ENCODE assay signal across 8 cellular contexts in the genomic region with DNA sequence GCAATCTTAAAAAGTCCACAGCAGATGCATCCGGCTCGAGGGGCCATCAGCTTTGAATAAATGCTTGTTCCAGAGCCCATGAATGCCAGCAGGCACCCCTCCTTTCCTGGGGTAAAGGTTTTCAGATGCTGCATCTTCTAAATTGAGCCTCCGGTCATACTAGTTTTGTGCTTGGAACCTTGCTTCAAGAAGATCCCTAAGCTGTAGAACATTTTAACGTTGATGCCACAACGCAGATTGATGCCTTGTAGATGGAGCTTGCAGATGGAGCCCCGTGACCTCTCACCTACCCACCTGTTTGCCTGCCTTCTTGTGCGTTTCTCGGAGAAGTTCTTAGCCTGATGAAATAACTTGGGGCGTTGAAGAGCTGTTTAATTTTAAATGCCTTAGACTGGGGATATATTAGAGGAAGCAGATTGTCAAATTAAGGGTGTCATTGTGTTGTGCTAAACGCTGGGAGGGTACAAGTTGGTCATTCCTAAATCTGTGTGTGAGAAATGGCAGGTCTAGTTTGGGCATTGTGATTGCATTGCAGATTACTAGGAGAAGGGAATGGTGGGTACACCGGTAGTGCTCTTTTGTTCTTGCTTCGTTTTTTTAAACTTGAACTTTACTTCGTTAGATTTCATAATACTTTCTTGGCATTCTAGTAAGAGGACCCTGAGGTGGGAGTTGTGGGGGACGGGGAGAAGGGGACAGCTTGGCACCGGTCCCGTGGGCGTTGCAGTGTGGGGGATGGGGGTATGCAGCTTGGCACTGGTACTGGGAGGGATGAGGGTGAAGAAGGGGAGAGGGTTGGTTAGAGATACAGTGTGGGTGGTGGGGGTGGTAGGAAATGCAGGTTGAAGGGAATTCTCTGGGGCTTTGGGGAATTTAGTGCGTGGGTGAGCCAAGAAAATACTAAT. TPM values are rescaled to one million over a fixed set of nuclear protein-coding genes. Genes with fewer than 3 reads are reported as not detected.
DNase-seq lines count a peak whose midpoint lies in the region; ATAC-seq, FAIRE-seq and TF ChIP-seq lines count a peak whose summit lies in the region.

No MANE protein-coding gene starts in this region.

- H3K4me3 ChIP-seq in endothelial cell of umbilical vein (replicated peaks in 1 of 3; ENCODE audit: insufficient read depth in 1 of 3, low read depth in 1 of 3, low read length in 3 of 3) (peak overlapping the region; percentile 52 to 95 (median 67)), tibial artery (peak overlapping the region; percentile 67 to 97), WERI-Rb-1 (ENCODE audit: low read depth, low read length) (no peak overlapping the region)
- peak overlapping the region; percentile 74 for H3K4me3 ChIP-seq in naive thymus-derived CD4-positive, alpha-beta T cell (ENCODE audit: low read length)

- H3K27ac ChIP-seq in endothelial cell of umbilical vein (ENCODE audit: insufficient read depth, low read depth, low read length) (peak overlapping the region; percentile 99), tibial artery (peak overlapping the region; percentile 94 to 99), WERI-Rb-1 (no peak overlapping the region)
- H3K27ac ChIP-seq in naive thymus-derived CD4-positive, alpha-beta T cell (ENCODE audit: low read depth, low read length): peak overlapping the region; percentile 98

- no peaks in the 10 kb centered on the region for H4K20me1 ChIP-seq in endothelial cell of umbilical vein (replicated peaks; ENCODE audit: control insufficient read depth, extremely low read depth, insufficient read depth, low read length)

- H3K36me3 ChIP-seq in endothelial cell of umbilical vein (ENCODE audit: control insufficient read depth in 2 of 2, extremely low read depth in 1 of 2, insufficient read depth in 2 of 2, low read length in 2 of 2) (peaks cover 4 to 8% of the 10 kb centered on the region in 2 experiments), tibial artery (peaks cover 48 to 55% (median 53%) of the 10 kb centered on the region in 3 donors), WERI-Rb-1 (no peaks in the 10 kb centered on the region)
- H3K36me3 ChIP-seq in naive thymus-derived CD4-positive, alpha-beta T cell (ENCODE audit: control insufficient read depth in 2 of 3, insufficient read depth in 3 of 3, low read length in 3 of 3): peaks cover 0 to 8% (median 0%) of the 10 kb centered on the region in 3 experiments

- peak; percentile 63 for TF ChIP-seq POLR2A in endothelial cell of umbilical vein (IDR thresholded peaks at IDR 0.05; ENCODE audit: low read depth, low read length)

- no peaks in the 10 kb centered on the region for H3K9me1 ChIP-seq in endothelial cell of umbilical vein (replicated peaks; ENCODE audit: control insufficient read depth, extremely low read depth, insufficient read depth, low read length)

- H3K9ac ChIP-seq in endothelial cell of umbilical vein (replicated peaks; ENCODE audit: extremely low read depth, insufficient read depth, low read length): peak overlapping the region; percentile 98

- H3K9me3 ChIP-seq in endothelial cell of umbilical vein (replicated peaks; ENCODE audit: control insufficient read depth, insufficient read depth, low read length): no peaks in the 10 kb centered on the region
- H3K9me3 ChIP-seq in naive thymus-derived CD4-positive, alpha-beta T cell (ENCODE audit: control insufficient read depth in 2 of 3, low read length in 3 of 3): no peaks in the 10 kb centered on the region
- H3K9me3 ChIP-seq in tibial artery: no peaks in the 10 kb centered on the region
- peaks cover 4% of the 10 kb centered on the region for H3K9me3 ChIP-seq in WERI-Rb-1 (ENCODE audit: severe bottlenecking)

- CTCF ChIA-PET in endothelial cell of umbilical vein (lab: Charles Lee): interaction anchor here (0.7 to 1.2 kb wide), 2 partner anchors 9 to 75 kb away, joined by 3 read pairs; a partner anchor contains a TSS
- CTCF ChIA-PET in naive thymus-derived CD4-positive, alpha-beta T cell (lab: Charles Lee): interaction anchor here (0.9 to 4.7 kb wide), 9 partner anchors 8 to 86 kb away, joined by 3 to 42 read pairs (median 5); a partner anchor contains a TSS

- intact Hi-C loops in endothelial cell of umbilical vein (cut with micrococcal nuclease) (no loop called here), tibial artery (cut with DNase I; ENCODE audit: low total_unique reads) (loop anchor here (5.0 kb wide), 1 partner anchor 48 kb away; no protein-coding TSS in a partner anchor)
- intact Hi-C loops in naive thymus-derived CD4-positive, alpha-beta T cell (cut with micrococcal nuclease): loop anchor here in 1 of 2 donors (1.0 to 10.0 kb wide), 5 partner anchors 7 to 1193 kb away; a partner anchor contains a TSS

- H3K4me3 Mint-ChIP-seq in naive thymus-derived CD4-positive, alpha-beta T cell: peak overlapping the region; percentile 92 to 100 (median 97)

- peaks cover 0 to 17% (median 0%) of the 10 kb centered on the region in 11 donors for H3K9me3 Mint-ChIP-seq in naive thymus-derived CD4-positive, alpha-beta T cell

- H3K79me2 ChIP-seq in endothelial cell of umbilical vein (ENCODE audit: control insufficient read depth, insufficient read depth, low read length): peaks cover 79% of the 10 kb centered on the region

- H3K36me3 Mint-ChIP-seq in naive thymus-derived CD4-positive, alpha-beta T cell: peaks cover 5 to 59% (median 24%) of the 10 kb centered on the region in 5 donors

- H3K27ac Mint-ChIP-seq in naive thymus-derived CD4-positive, alpha-beta T cell: peak overlapping the region; percentile 97 to 100 (median 99)

- H3K27me3 Mint-ChIP-seq in naive thymus-derived CD4-positive, alpha-beta T cell: peaks cover 0 to 32% (median 0%) of the 10 kb centered on the region in 5 donors

- peak overlapping the region; percentile 91 for H3K4me2 ChIP-seq in endothelial cell of umbilical vein (ENCODE audit: insufficient read depth, low read length)

- no peak overlapping the region for H2AFZ ChIP-seq in endothelial cell of umbilical vein (ENCODE audit: low read depth, low read length)

- H3K4me1 ChIP-seq in endothelial cell of umbilical vein (ENCODE audit: control insufficient read depth, extremely low read depth, insufficient read depth, low read length) (peaks cover 47% of the 10 kb centered on the region), tibial artery (peaks cover 0 to 49% (median 26%) of the 10 kb centered on the region in 4 donors)
- peaks cover 41 to 45% of the 10 kb centered on the region in 2 donors for H3K4me1 ChIP-seq in naive thymus-derived CD4-positive, alpha-beta T cell (ENCODE audit: control insufficient read depth in 2 of 2, insufficient read depth in 2 of 2, low read length in 2 of 2)

- H3K4me1 Mint-ChIP-seq in naive thymus-derived CD4-positive, alpha-beta T cell: peaks cover 38 to 76% (median 48%) of the 10 kb centered on the region in 7 donors

- BruUV-seq in endothelial cell of umbilical vein (replicated peaks; lab: Mats Ljungman, UMichigan): TSS peak; percentile 26

- FAIRE-seq in endothelial cell of umbilical vein (lab: Jason Lieb, UNC): no peak

- peak; percentile 64 for DNase-seq in SIG-M5 treated with dmso at 0.1 percent for 504 hours (lab: John Stamatoyannopoulos, UW; ENCODE audit: unreplicated experiment)
- DNase-seq in SIG-M5 (lab: John Stamatoyannopoulos, UW): no peak
- DNase-seq in activated CD4-positive, alpha-beta T cell treated with anti-CD3 and anti-CD28 coated beads, Interleukin-2, amount 50 U/mL, for 1 hour: peak; percentile 66
- DNase-seq in endothelial cell of umbilical vein (ENCODE audit: low read depth, low spot score): peak; percentile 34
- peak in 8 of 9 donors; percentile 57 to 76 (median 66) for DNase-seq in naive thymus-derived CD4-positive, alpha-beta T cell
- DNase-seq in tibial artery: peak; percentile 29 to 75
- DNase-seq in WERI-Rb-1: no peak
- DNase-seq in HPDE6-E6E7 (ENCODE audit: extremely low spot score): no peak

- ATAC-seq in naive thymus-derived CD4-positive, alpha-beta T cell: no peak

- POLR2A ChIA-PET in endothelial cell of umbilical vein (lab: Charles Lee): interaction anchor here (0.6 to 10.0 kb wide), 9 partner anchors 9 to 82 kb away, joined by 3 to 127 read pairs (median 9); a partner anchor contains a TSS
- POLR2A ChIA-PET in naive thymus-derived CD4-positive, alpha-beta T cell (lab: Charles Lee): interaction anchor here (0.6 to 21.7 kb wide), 31 partner anchors 7 to 893 kb away, joined by 3 to 2591 read pairs (median 5); a partner anchor contains a TSS

- no peaks in the 10 kb centered on the region for H3K27me3 ChIP-seq in endothelial cell of umbilical vein (ENCODE audit: control insufficient read depth in 2 of 2, insufficient read depth in 2 of 2, low read length in 2 of 2)
- no peaks in the 10 kb centered on the region for H3K27me3 ChIP-seq in naive thymus-derived CD4-positive, alpha-beta T cell (ENCODE audit: control insufficient read depth in 2 of 2, insufficient read depth in 2 of 2, low read length in 2 of 2)
- no peaks in the 10 kb centered on the region for H3K27me3 ChIP-seq in tibial artery
- no peaks in the 10 kb centered on the region for H3K27me3 ChIP-seq in WERI-Rb-1 (ENCODE audit: insufficient read depth, low read depth, severe bottlenecking)

- TF ChIP-seq CTCF in endothelial cell of umbilical vein (IDR thresholded peaks at IDR 0.05; ENCODE audit: extremely low read depth in 1 of 2, insufficient read depth in 1 of 2, low read depth in 1 of 2, low read length in 2 of 2): no peak
- no peak for TF ChIP-seq CTCF in tibial artery (IDR thresholded peaks at IDR 0.05)
- TF ChIP-seq CTCF in WERI-Rb-1 (IDR thresholded peaks at IDR 0.05; ENCODE audit: low read depth, low read length): no peak

- dilution Hi-C loops in endothelial cell of umbilical vein (cut with MboI; ENCODE audit: extremely low pct_ligation_motif_present, low sequenced_read_pairs): no loop called here

RNA-seq across cellular contexts. Expression of a gene that starts 1.9 kb away (rescaled TPM):
- 957 and 1,053 TPM in 2 replicates for total RNA-seq in endothelial cell of umbilical vein
- polyA plus RNA-seq in endothelial cell of umbilical vein: 34.4 and 43.3 TPM in 2 replicates
- polyA plus RNA-seq in endothelial cell of umbilical vein (2011; cell fraction: cytosol; rRNA removed): 15.1 and 49.9 TPM in 2 replicates
- 443 and 462 TPM in 2 replicates for polyA plus RNA-seq in endothelial cell of umbilical vein (2011; cell fraction: nucleus; rRNA removed)
- polyA plus RNA-seq in endothelial cell of umbilical vein (2012): 254 and 310 TPM in 2 replicates
- 900 and 1,086 TPM in 2 replicates for polyA minus RNA-seq in endothelial cell of umbilical vein
- 31.7 TPM for polyA minus RNA-seq in endothelial cell of umbilical vein (2011; cell fraction: cytosol; rRNA and poly(A)+ RNA removed)
- polyA minus RNA-seq in endothelial cell of umbilical vein (2011; cell fraction: nucleus; rRNA and poly(A)+ RNA removed): 1,191 and 1,444 TPM in 2 replicates
- total RNA-seq in naive thymus-derived CD4-positive, alpha-beta T cell: 1,000 to 10,000 TPM in 1 of 5 experiments, 100 to 1,000 TPM in 4; 358 to 1,454 (median 414) TPM
- 1 to 10 TPM; 2.5 to 2.6 TPM for polyA plus RNA-seq in naive thymus-derived CD4-positive, alpha-beta T cell

RNA-seq across cellular contexts. Expression of a gene that starts 38.0 kb away (rescaled TPM):
- total RNA-seq in endothelial cell of umbilical vein: 53.9 and 57.7 TPM in 2 replicates
- 36.4 and 45.3 TPM in 2 replicates for polyA plus RNA-seq in endothelial cell of umbilical vein
- 24.9 and 33.1 TPM in 2 replicates for polyA plus RNA-seq in endothelial cell of umbilical vein (2011; cell fraction: cytosol; rRNA removed)
- 38.1 and 42.6 TPM in 2 replicates for polyA plus RNA-seq in endothelial cell of umbilical vein (2011; cell fraction: nucleus; rRNA removed)
- polyA plus RNA-seq in endothelial cell of umbilical vein (2012): 24.3 and 29.2 TPM in 2 replicates
- 34.9 and 44.0 TPM in 2 replicates for polyA minus RNA-seq in endothelial cell of umbilical vein
- polyA minus RNA-seq in endothelial cell of umbilical vein (2011; cell fraction: cytosol; rRNA and poly(A)+ RNA removed): 16.4 TPM
- 22.2 and 24.7 TPM in 2 replicates for polyA minus RNA-seq in endothelial cell of umbilical vein (2011; cell fraction: nucleus; rRNA and poly(A)+ RNA removed)
- total RNA-seq in naive thymus-derived CD4-positive, alpha-beta T cell: 10 to 100 TPM; 28.9 to 66.8 (median 44.7) TPM
- polyA plus RNA-seq in naive thymus-derived CD4-positive, alpha-beta T cell: 10 to 100 TPM; 39.3 to 55.8 TPM

RNA-seq across cellular contexts. Expression of a gene that starts 42.0 kb away (rescaled TPM):
- total RNA-seq in endothelial cell of umbilical vein: 3.1 and 4.8 TPM in 2 replicates
- polyA plus RNA-seq in endothelial cell of umbilical vein: 1.2 TPM in 2 replicates
- polyA plus RNA-seq in endothelial cell of umbilical vein (2011; cell fraction: cytosol; rRNA removed): 0.52 and 0.66 TPM in 2 replicates
- polyA plus RNA-seq in endothelial cell of umbilical vein (2011; cell fraction: nucleus; rRNA removed): 2.1 and 2.5 TPM in 2 replicates
- 1.5 and 1.6 TPM in 2 replicates for polyA plus RNA-seq in endothelial cell of umbilical vein (2012)
- polyA minus RNA-seq in endothelial cell of umbilical vein: 0.55 and 1.9 TPM in 2 replicates
- 6.2 TPM for polyA minus RNA-seq in endothelial cell of umbilical vein (2011; cell fraction: cytosol; rRNA and poly(A)+ RNA removed)
- 1.7 and 2.0 TPM in 2 replicates for polyA minus RNA-seq in endothelial cell of umbilical vein (2011; cell fraction: nucleus; rRNA and poly(A)+ RNA removed)
- total RNA-seq in naive thymus-derived CD4-positive, alpha-beta T cell: 10 to 100 TPM; 20.2 to 90.6 (median 34.1) TPM
- polyA plus RNA-seq in naive thymus-derived CD4-positive, alpha-beta T cell: 10 to 100 TPM; 12.3 to 21.3 TPM

Comparison
In these comparisons a context has a peak if more than half of its experiments do, and no peak if none do; other contexts are left out.
1. DNase-seq: peak in SIG-M5 treated with dmso at 0.1 percent for 504 hours (single experiment), activated CD4-positive, alpha-beta T cell treated with anti-CD3 and anti-CD28 coated beads, Interleukin-2, amount 50 U/mL, for 1 hour (single experiment), endothelial cell of umbilical vein (single experiment), naive thymus-derived CD4-positive, alpha-beta T cell (8 of 9) and tibial artery (2 of 2); none in SIG-M5 (single experiment), WERI-Rb-1 (single experiment) and HPDE6-E6E7 (single experiment).